ENCODE assay signal across 9 cellular contexts in genomic region chr10:96673318-96674099, GRCh38. TPM values are rescaled to one million over a fixed set of nuclear protein-coding genes. Genes with fewer than 3 reads are reported as not detected.
DNase-seq lines count a peak whose midpoint lies in the region; ATAC-seq lines count a peak whose summit lies in the region.
"Had no signal": no experiment of that assay in that cellular context is flagged by ENCODE, and none has a peak within 500 bp of the region (broad histone marks: within the 10 kb centered on the region; RNA-seq: fewer than 3 reads in every experiment).

No MANE protein-coding gene starts in this region.

- peak; percentile 75 for ATAC-seq in GM18511 (IDR thresholded peaks at IDR 0.05; ENCODE audit: unreplicated experiment)
- peak; percentile 64 for ATAC-seq in HG03066 (IDR thresholded peaks at IDR 0.05; ENCODE audit: low read depth, unreplicated experiment)
- peak; percentile 70 for ATAC-seq in T-helper 17 cell
- no peak for ATAC-seq in stimulated activated effector memory CD8-positive, alpha-beta T cell treated with anti-CD3 and anti-CD28 coated beads, Interleukin-12 subunit alpha, Interleukin-12 subunit beta, amount 100 ng/mL, for 72 hours

- H3K36me3 Mint-ChIP-seq in T-helper 17 cell (ENCODE audit: low read depth), result no peaks in the 10 kb centered on the region
- H3K36me3 Mint-ChIP-seq in immature natural killer cell, result peaks cover 8 to 10% (median 9%) of the 10 kb centered on the region in 3 donors
- H3K36me3 Mint-ChIP-seq in stimulated activated effector memory CD8-positive, alpha-beta T cell treated with anti-CD3 and anti-CD28 coated beads, Interleukin-12 subunit alpha, Interleukin-12 subunit beta, amount 100 ng/mL, for 72 hours, result peaks cover under 1% of the 10 kb centered on the region
- H3K36me3 Mint-ChIP-seq in activated naive CD4-positive, alpha-beta T cell treated with anti-CD3 and anti-CD28 coated beads for 36 hours (ENCODE audit: low read depth), result no peaks in the 10 kb centered on the region
- H3K36me3 Mint-ChIP-seq in T-helper 2 cell treated with Interferon-gamma antibody and Interleukin-4, amounts not matched to agents 5 μg/mL and 100 μg/mL, for 36 hours (ENCODE audit: low read depth), result no peaks in the 10 kb centered on the region

- CTCF ChIA-PET in activated naive CD4-positive, alpha-beta T cell treated with anti-CD3 and anti-CD28 coated beads for 36 hours (lab: Charles Lee), result interaction anchor here (1.1 kb wide), 1 partner anchor 9 kb away, joined by 3 read pairs; no protein-coding TSS in a partner anchor

- no peaks in the 10 kb centered on the region for H3K9me3 Mint-ChIP-seq in immature natural killer cell
- no peaks in the 10 kb centered on the region for H3K9me3 Mint-ChIP-seq in stimulated activated effector memory CD8-positive, alpha-beta T cell treated with anti-CD3 and anti-CD28 coated beads, Interleukin-12 subunit alpha, Interleukin-12 subunit beta, amount 100 ng/mL, for 72 hours
- no peaks in the 10 kb centered on the region for H3K9me3 Mint-ChIP-seq in activated naive CD4-positive, alpha-beta T cell treated with anti-CD3 and anti-CD28 coated beads for 36 hours
- no peaks in the 10 kb centered on the region for H3K9me3 Mint-ChIP-seq in T-helper 2 cell treated with Interferon-gamma antibody and Interleukin-4, amounts not matched to agents 5 μg/mL and 100 μg/mL, for 36 hours

- peak overlapping the region; percentile 29 for H3K27ac Mint-ChIP-seq in T-helper 17 cell
- peak overlapping the region; percentile 96 to 99 (median 98) for H3K27ac Mint-ChIP-seq in immature natural killer cell
- H3K27ac Mint-ChIP-seq in stimulated activated effector memory CD8-positive, alpha-beta T cell treated with anti-CD3 and anti-CD28 coated beads, Interleukin-12 subunit alpha, Interleukin-12 subunit beta, amount 100 ng/mL, for 72 hours, result peak overlapping the region; percentile 86
- no peak overlapping the region for H3K27ac Mint-ChIP-seq in activated naive CD4-positive, alpha-beta T cell treated with anti-CD3 and anti-CD28 coated beads for 36 hours
- H3K27ac Mint-ChIP-seq in T-helper 2 cell treated with Interferon-gamma antibody and Interleukin-4, amounts not matched to agents 5 μg/mL and 100 μg/mL, for 36 hours, result no peak overlapping the region

- no peaks in the 10 kb centered on the region for H3K9me3 ChIP-seq in T-helper 17 cell (ENCODE audit: control insufficient read depth, low read length, poor library complexity, severe bottlenecking)
- H3K9me3 ChIP-seq: SJSA1 had no signal

- intact Hi-C loops in activated naive CD4-positive, alpha-beta T cell treated with anti-CD3 and anti-CD28 coated beads for 36 hours (cut with micrococcal nuclease), result no loop called here

- no peak for DNase-seq in T-helper 17 cell
- DNase-seq in immature natural killer cell, result peak; percentile 51 to 61 (median 57)
- no peak for DNase-seq in stimulated activated effector memory CD8-positive, alpha-beta T cell treated with anti-CD3 and anti-CD28 coated beads, Interleukin-12 subunit alpha, Interleukin-12 subunit beta, amount 100 ng/mL, for 72 hours (ENCODE audit: low spot score in 2 of 2)
- no peak for DNase-seq in activated naive CD4-positive, alpha-beta T cell treated with anti-CD3 and anti-CD28 coated beads for 36 hours
- no peak for DNase-seq in T-helper 2 cell treated with Interferon-gamma antibody and Interleukin-4, amounts not matched to agents 5 μg/mL and 100 μg/mL, for 36 hours (ENCODE audit: low spot score)
- DNase-seq in NCI-H1092 (lab: John Stamatoyannopoulos, UW), result no peak

- H3K27me3 Mint-ChIP-seq in T-helper 17 cell, result no peaks in the 10 kb centered on the region
- peaks cover 19 to 39% (median 30%) of the 10 kb centered on the region in 3 donors for H3K27me3 Mint-ChIP-seq in immature natural killer cell (ENCODE audit: low read depth in 3 of 3)
- no peaks in the 10 kb centered on the region for H3K27me3 Mint-ChIP-seq in activated naive CD4-positive, alpha-beta T cell treated with anti-CD3 and anti-CD28 coated beads for 36 hours (ENCODE audit: low read depth)
- H3K27me3 Mint-ChIP-seq in T-helper 2 cell treated with Interferon-gamma antibody and Interleukin-4, amounts not matched to agents 5 μg/mL and 100 μg/mL, for 36 hours (ENCODE audit: low read depth), result peaks cover 3% of the 10 kb centered on the region

- no peak overlapping the region for H3K4me3 Mint-ChIP-seq in T-helper 17 cell
- peak overlapping the region; percentile 76 to 88 (median 84) for H3K4me3 Mint-ChIP-seq in immature natural killer cell
- H3K4me3 Mint-ChIP-seq in stimulated activated effector memory CD8-positive, alpha-beta T cell treated with anti-CD3 and anti-CD28 coated beads, Interleukin-12 subunit alpha, Interleukin-12 subunit beta, amount 100 ng/mL, for 72 hours, result peak overlapping the region; percentile 40
- no peak overlapping the region for H3K4me3 Mint-ChIP-seq in activated naive CD4-positive, alpha-beta T cell treated with anti-CD3 and anti-CD28 coated beads for 36 hours
- H3K4me3 Mint-ChIP-seq in T-helper 2 cell treated with Interferon-gamma antibody and Interleukin-4, amounts not matched to agents 5 μg/mL and 100 μg/mL, for 36 hours, result no peak overlapping the region

- H3K4me1 Mint-ChIP-seq in T-helper 17 cell (peaks cover 4% of the 10 kb centered on the region), immature natural killer cell (peaks cover 91 to 96% of the 10 kb centered on the region in 2 donors)
- H3K4me1 Mint-ChIP-seq in stimulated activated effector memory CD8-positive, alpha-beta T cell treated with anti-CD3 and anti-CD28 coated beads, Interleukin-12 subunit alpha, Interleukin-12 subunit beta, amount 100 ng/mL, for 72 hours, result peaks cover 71% of the 10 kb centered on the region
- H3K4me1 Mint-ChIP-seq in activated naive CD4-positive, alpha-beta T cell treated with anti-CD3 and anti-CD28 coated beads for 36 hours (ENCODE audit: low read depth), result peaks cover 7% of the 10 kb centered on the region
- H3K4me1 Mint-ChIP-seq in T-helper 2 cell treated with Interferon-gamma antibody and Interleukin-4, amounts not matched to agents 5 μg/mL and 100 μg/mL, for 36 hours (ENCODE audit: low read depth), result peaks cover 12% of the 10 kb centered on the region

RNA-seq across cellular contexts. Expression of gene PIK3AP1, which starts 46.8 kb away (rescaled TPM):
- 1 to 10 TPM; 1.9 to 5.0 TPM for total RNA-seq in T-helper 17 cell
- polyA plus RNA-seq in immature natural killer cell, result 100 to 1,000 TPM in 1 of 3 donors, 10 to 100 TPM in 2; 87.4 to 186 (median 98.3) TPM
- 1 to 10 TPM; 1.6 to 1.7 TPM for total RNA-seq in activated naive CD4-positive, alpha-beta T cell treated with anti-CD3 and anti-CD28 coated beads for 36 hours

Comparison
In these comparisons a context has a peak if more than half of its experiments do, and no peak if none do; other contexts are left out.
1. DNase-seq: peak in immature natural killer cell (3 of 3); none in T-helper 17 cell (0 of 3), stimulated activated effector memory CD8-positive, alpha-beta T cell treated with anti-CD3 and anti-CD28 coated beads, Interleukin-12 subunit alpha, Interleukin-12 subunit beta, amount 100 ng/mL, for 72 hours (0 of 2), activated naive CD4-positive, alpha-beta T cell treated with anti-CD3 and anti-CD28 coated beads for 36 hours (single experiment), T-helper 2 cell treated with Interferon-gamma antibody and Interleukin-4, amounts not matched to agents 5 μg/mL and 100 μg/mL, for 36 hours (single experiment) and NCI-H1092 (single experiment).
2. H3K27ac Mint-ChIP-seq: peak in T-helper 17 cell (single experiment), immature natural killer cell (6 of 6) and stimulated activated effector memory CD8-positive, alpha-beta T cell treated with anti-CD3 and anti-CD28 coated beads, Interleukin-12 subunit alpha, Interleukin-12 subunit beta, amount 100 ng/mL, for 72 hours (single experiment); none in activated naive CD4-positive, alpha-beta T cell treated with anti-CD3 and anti-CD28 coated beads for 36 hours (single experiment) and T-helper 2 cell treated with Interferon-gamma antibody and Interleukin-4, amounts not matched to agents 5 μg/mL and 100 μg/mL, for 36 hours (single experiment).
3. H3K4me3 Mint-ChIP-seq: peak in immature natural killer cell (5 of 5) and stimulated activated effector memory CD8-positive, alpha-beta T cell treated with anti-CD3 and anti-CD28 coated beads, Interleukin-12 subunit alpha, Interleukin-12 subunit beta, amount 100 ng/mL, for 72 hours (single experiment); none in T-helper 17 cell (single experiment), activated naive CD4-positive, alpha-beta T cell treated with anti-CD3 and anti-CD28 coated beads for 36 hours (single experiment) and T-helper 2 cell treated with Interferon-gamma antibody and Interleukin-4, amounts not matched to agents 5 μg/mL and 100 μg/mL, for 36 hours (single experiment).